In genomic region chr5:78907255-78907886, GRCh38 we compare ENCODE assay signal across 1 cellular context.
TF ChIP-seq lines count a peak whose summit lies in the region.

No MANE protein-coding gene starts in this region.

TF ChIP-seq in GM12878, 131 proteins besides CTCF, POLR2A, EP300 and RAD21 (continued from another document):
- no peak for TF ChIP-seq MEF2B (IDR thresholded peaks at IDR 0.05; ENCODE audit: partially characterized antibody, poor library complexity, severe bottlenecking)
- TF ChIP-seq RAD51 (IDR thresholded peaks at IDR 0.05): no peak
- peak; percentile 92 for TF ChIP-seq RUNX3 (IDR thresholded peaks at IDR 0.05; ENCODE audit: low read length)
- TF ChIP-seq CEBPZ (IDR thresholded peaks at IDR 0.05; ENCODE audit: low read depth, low read length): no peak
- TF ChIP-seq BMI1 (IDR thresholded peaks at IDR 0.05; ENCODE audit: borderline replicate concordance): no peak
- no peak for TF ChIP-seq CEBPB (IDR thresholded peaks at IDR 0.05; ENCODE audit: borderline replicate concordance in 1 of 2, low read depth in 2 of 2, low read length in 2 of 2)
- TF ChIP-seq TAF1 (IDR thresholded peaks at IDR 0.05; ENCODE audit: borderline replicate concordance, low read depth, low read length): no peak
- TF ChIP-seq FOS (IDR thresholded peaks at IDR 0.05; ENCODE audit: borderline replicate concordance, extremely low read depth, insufficient read length): no peak
- no peak for TF ChIP-seq ATF3 (IDR thresholded peaks at IDR 0.05; ENCODE audit: borderline replicate concordance, extremely low read depth, low read depth, low read length)
- TF ChIP-seq SMAD5 (IDR thresholded peaks at IDR 0.05; ENCODE audit: low read depth): no peak
- peak; percentile 41 to 54; a peak in 2 of 4 replicates for TF ChIP-seq IKZF2 (IDR thresholded peaks at IDR 0.05)
- no peak for TF ChIP-seq YBX1 (IDR thresholded peaks at IDR 0.05)
- no peak for TF ChIP-seq ZBTB4 (CRISPR knock-in tag; IDR thresholded peaks at IDR 0.05)
- no peak for TF ChIP-seq RB1 (IDR thresholded peaks at IDR 0.05; ENCODE audit: borderline replicate concordance)
- TF ChIP-seq MLLT1 (IDR thresholded peaks at IDR 0.05): no peak
- TF ChIP-seq DPF2 (IDR thresholded peaks at IDR 0.05): no peak
TF ChIP-seq in GM12878: peak in this region for 12.
